Comparison of ENCODE assay signal across 8 cellular contexts in the genomic region with DNA sequence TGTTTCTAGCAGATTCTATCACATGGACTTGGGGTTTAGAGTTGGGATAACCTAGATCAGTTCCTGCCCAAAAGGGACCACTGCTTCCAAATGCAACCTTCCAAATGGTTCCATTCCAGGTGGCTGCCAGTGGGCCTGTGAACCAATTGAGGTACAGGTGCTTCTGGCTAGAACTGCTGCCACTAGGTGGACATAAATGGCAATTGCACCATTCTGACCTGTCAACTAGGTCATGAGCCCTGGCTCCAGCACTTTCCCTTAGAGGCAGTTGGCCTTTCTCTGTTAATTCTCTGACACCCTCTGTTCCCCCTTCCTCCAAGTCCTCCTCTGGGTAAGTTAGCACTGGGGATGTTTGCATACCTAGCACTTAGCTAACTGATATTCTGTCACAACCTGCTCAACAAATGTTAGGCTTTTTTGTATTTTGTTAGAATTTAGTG. TPM values are rescaled to one million over a fixed set of nuclear protein-coding genes. Genes with fewer than 3 reads are reported as not detected.
A peak's percentile ranks its signal among the peaks of the same experiment; 100 is the strongest.
DNase-seq lines count a peak whose midpoint lies in the region; ATAC-seq and TF ChIP-seq lines count a peak whose summit lies in the region.

No MANE protein-coding gene starts in this region.

- no peaks in the 10 kb centered on the region for H3K9me3 ChIP-seq in Panc1 (ENCODE audit: control insufficient read depth, insufficient read depth, low read depth, low read length)
- peaks cover 0 to 6% (median 0%) of the 10 kb centered on the region in 11 donors for H3K9me3 ChIP-seq in heart right ventricle

- intact Hi-C loops in Panc1 (cut with micrococcal nuclease; ENCODE audit: unreplicated experiment) = loop anchor here (2.0 kb wide), 1 partner anchor 32 kb away; a partner anchor contains a TSS
- intact Hi-C loops in heart right ventricle (cut with DNase I) = no loop called here

- no peak overlapping the region for H3K27ac ChIP-seq in Panc1 (ENCODE audit: low read length)
- no peak overlapping the region for H3K27ac ChIP-seq in heart right ventricle

- H3K4me3 ChIP-seq in AG09309 (ENCODE audit: control insufficient read depth, low read depth, low read length) (no peak overlapping the region), Panc1 (ENCODE audit: low read depth in 2 of 2, low read length in 2 of 2) (no peak overlapping the region), heart right ventricle (no peak overlapping the region)

- no peaks in the 10 kb centered on the region for H3K4me1 ChIP-seq in Panc1 (ENCODE audit: control insufficient read depth, insufficient read depth, low read length)
- H3K4me1 ChIP-seq in heart right ventricle = no peaks in the 10 kb centered on the region

- H3K36me3 ChIP-seq in Panc1 (ENCODE audit: control insufficient read depth, insufficient read depth, low read length) = no peaks in the 10 kb centered on the region
- H3K36me3 ChIP-seq in heart right ventricle = no peaks in the 10 kb centered on the region

- CTCF ChIA-PET in Panc1 (lab: Charles Lee) = interaction anchor here (1.5 kb wide), 1 partner anchor 32 kb away, joined by 3 read pairs; no protein-coding TSS in a partner anchor

- in situ Hi-C loops in Panc1 (cut with HindIII; ENCODE audit: low pct_unique_long_range_greater_than_20kb, low sequenced_read_pairs) = no loop called here

- BruUV-seq in Panc1 (replicated peaks; lab: Mats Ljungman, UMichigan) = no TSS peak

- no peaks in the 10 kb centered on the region for H3K27me3 ChIP-seq in Panc1 (ENCODE audit: control insufficient read depth, insufficient read depth, low read length)
- peaks cover 0 to 24% (median 9%) of the 10 kb centered on the region in 7 donors for H3K27me3 ChIP-seq in heart right ventricle

- TF ChIP-seq CTCF in AG09309 (IDR thresholded peaks at IDR 0.05; ENCODE audit: control insufficient read depth, insufficient read depth, low read depth, low read length, missing control alignments) (peak; percentile 49), Panc1 (IDR thresholded peaks at IDR 0.05) (peak; percentile 78), heart right ventricle (IDR thresholded peaks at IDR 0.05) (peak in 8 of 9 donors; percentile 20 to 62 (median 52))

- POLR2A ChIA-PET in Panc1 (lab: Charles Lee) = no interaction called here

- ATAC-seq in GM18520 (IDR thresholded peaks at IDR 0.05; ENCODE audit: unreplicated experiment) = peak; percentile 63
- peak; percentile 95 for ATAC-seq in Panc1
- ATAC-seq in heart right ventricle = peak in 2 of 8 donors; percentile 54 to 57

- DNase-seq in AG09309 (ENCODE audit: low read depth) = no peak
- peak; percentile 28 for DNase-seq in HK-2 (ENCODE audit: unreplicated experiment)
- peak; percentile 41 for DNase-seq in Panc1 (ENCODE audit: low read depth, low spot score)
- peak; percentile 50 to 64 for DNase-seq in activated T-cell treated with anti-CD3 and anti-CD28 coated beads, Interleukin-2, amount 50 U/mL, for 48 hours
- no peak for DNase-seq in heart right ventricle
- peak; percentile 14 to 28 for DNase-seq in stimulated activated CD4-positive, alpha-beta T cell treated with anti-CD3 and anti-CD28 coated beads, Interleukin-1b, Interleukin-23, amount 100 ng/mL, for 4 hours (ENCODE audit: low read depth in 2 of 2)
- DNase-seq in pons (ENCODE audit: low spot score) = no peak

RNA-seq across cellular contexts. Expression of a gene that starts 16.6 kb away (rescaled TPM):
- total RNA-seq in Panc1 (2021; ENCODE audit: unreplicated experiment) (not detected), heart right ventricle (1 to 10 TPM in 1 of 10 donors, under 1 TPM in 3, not detected in 6; 0.11 to 1.1 (median 0.19) TPM)
- polyA plus RNA-seq in Panc1 (2012; ENCODE audit: insufficient read length) = not detected
- not detected for polyA plus RNA-seq in heart right ventricle

RNA-seq across cellular contexts. Expression of a gene that starts 28.6 kb away (rescaled TPM):
- total RNA-seq in Panc1 (2021; ENCODE audit: unreplicated experiment) = 109 TPM
- 115 TPM for polyA plus RNA-seq in Panc1 (2012; ENCODE audit: insufficient read length)
- total RNA-seq in heart right ventricle = 10 to 100 TPM; 48.2 to 68.2 (median 56.9) TPM
- polyA plus RNA-seq in heart right ventricle = 10 to 100 TPM; 67.8 to 69.3 TPM

RNA-seq across cellular contexts. Expression of a gene that starts 32.3 kb away (rescaled TPM):
- total RNA-seq in Panc1 (2021; ENCODE audit: unreplicated experiment) (10.4 TPM), heart right ventricle (10 to 100 TPM in 3 of 10 donors, 1 to 10 TPM in 7; 7.4 to 12.8 (median 8.2) TPM)
- 6.4 TPM for polyA plus RNA-seq in Panc1 (2012; ENCODE audit: insufficient read length)
- polyA plus RNA-seq in heart right ventricle = 1 to 10 TPM; 4.4 to 6.0 TPM

Comparison
In these comparisons a context has a peak if more than half of its experiments do, and no peak if none do; other contexts are left out.
1. DNase-seq: peak in HK-2 (single experiment), Panc1 (single experiment), activated T-cell treated with anti-CD3 and anti-CD28 coated beads, Interleukin-2, amount 50 U/mL, for 48 hours (2 of 2) and stimulated activated CD4-positive, alpha-beta T cell treated with anti-CD3 and anti-CD28 coated beads, Interleukin-1b, Interleukin-23, amount 100 ng/mL, for 4 hours (2 of 2); none in AG09309 (single experiment), heart right ventricle (0 of 2) and pons (single experiment).
2. Peak in every context shown above with its lines, with median percentiles within 50 percentile points of each other: CTCF ChIP-seq.